33 cellular contexts compared by ENCODE assay signal in the genomic region with DNA sequence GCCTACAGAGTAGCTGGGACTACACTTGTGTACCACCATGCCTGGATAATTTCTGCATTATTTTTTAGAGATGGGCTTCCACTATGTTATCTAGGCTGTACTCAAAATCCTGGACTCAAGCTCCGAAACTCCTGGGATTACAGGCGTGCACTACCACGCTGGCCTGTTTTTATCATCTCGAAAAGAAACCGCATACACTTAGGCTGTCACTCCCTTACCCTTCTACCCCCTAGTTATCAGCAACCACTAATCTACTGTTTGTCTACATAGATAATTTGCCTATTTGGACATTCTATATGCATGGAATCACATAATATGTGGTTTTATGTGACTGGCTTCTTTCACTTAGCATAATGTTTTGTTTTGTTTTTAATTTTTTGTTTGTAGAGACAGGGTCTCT.
"Had no signal": no experiment of that assay in that cellular context is flagged by ENCODE, and none has a peak within 500 bp of the region (broad histone marks: within the 10 kb centered on the region; RNA-seq: fewer than 3 reads in every experiment).

No MANE protein-coding gene starts in this region.

- FAIRE-seq: bronchial epithelial cell had no signal

- H3K36me3 Mint-ChIP-seq: activated naive CD4-positive, alpha-beta T cell treated with anti-CD3 and anti-CD28 coated beads, Interleukin-2, amount 50 U/mL, for 24 hours; activated naive CD8-positive, alpha-beta T cell treated with anti-CD3 and anti-CD28 coated beads for 36 hours had no signal

- H3K27ac Mint-ChIP-seq: activated B cell treated with CpG ODN at 0.5 μM for 24 hours; activated CD8-positive, alpha-beta T cell treated with anti-CD3 and anti-CD28 coated beads for 36 hours; activated naive CD4-positive, alpha-beta T cell treated with anti-CD3 and anti-CD28 coated beads for 36 hours; activated naive CD4-positive, alpha-beta T cell treated with anti-CD3 and anti-CD28 coated beads, Interleukin-2, amount 50 U/mL, for 24 hours; activated naive CD8-positive, alpha-beta T cell treated with anti-CD3 and anti-CD28 coated beads for 36 hours; activated naive CD8-positive, alpha-beta T cell treated with anti-CD3 and anti-CD28 coated beads, Interleukin-2, amount 50 U/mL, for 24 hours; activated T-helper 17 cell treated with anti-CD3 and anti-CD28 coated beads, Interleukin-2, amount 50 U/mL, for 72 hours; T-helper 17 cell; T-helper 2 cell treated with Interferon-gamma antibody and Interleukin-4, amounts not matched to agents 5 μg/mL and 100 μg/mL, for 36 hours had no signal

- H3K4me3 ChIP-seq: adrenal gland, ascending aorta, coronary artery, esophagus muscularis mucosa, gastroesophageal sphincter, heart right ventricle had no signal

- H3K9me3 Mint-ChIP-seq: activated B cell treated with CpG ODN at 0.5 μM for 24 hours; activated CD8-positive, alpha-beta T cell treated with anti-CD3 and anti-CD28 coated beads for 36 hours; activated naive CD4-positive, alpha-beta T cell treated with anti-CD3 and anti-CD28 coated beads for 36 hours; activated naive CD4-positive, alpha-beta T cell treated with anti-CD3 and anti-CD28 coated beads, Interleukin-2, amount 50 U/mL, for 24 hours; activated naive CD8-positive, alpha-beta T cell treated with anti-CD3 and anti-CD28 coated beads for 36 hours; activated naive CD8-positive, alpha-beta T cell treated with anti-CD3 and anti-CD28 coated beads, Interleukin-2, amount 50 U/mL, for 24 hours; activated T-cell treated with anti-CD3 and anti-CD28 coated beads, Interleukin-2, amount 50 U/mL, for 4 hours; activated T-helper 17 cell treated with anti-CD3 and anti-CD28 coated beads, Interleukin-2, amount 50 U/mL, for 72 hours; central memory CD8-positive, alpha-beta T cell; effector memory CD8-positive, alpha-beta T cell; T-helper 2 cell treated with Interferon-gamma antibody and Interleukin-4, amounts not matched to agents 5 μg/mL and 100 μg/mL, for 36 hours had no signal

- H3K27ac ChIP-seq: adrenal gland, ascending aorta, brain microvascular endothelial cell, coronary artery, esophagus muscularis mucosa, gastroesophageal sphincter, heart right ventricle, WERI-Rb-1 had no signal

- DNase-seq: activated B cell treated with CpG ODN at 0.5 μM for 24 hours; activated CD4-positive, alpha-beta T cell treated with anti-CD3 and anti-CD28 coated beads for 48 hours; activated CD4-positive, alpha-beta T cell treated with anti-CD3 and anti-CD28 coated beads, Interleukin-2, amount 50 U/mL, for 1 hour; activated CD4-positive, alpha-beta T cell treated with anti-CD3 and anti-CD28 coated beads, Interleukin-2, amount 50 U/mL, for 48 hours; activated CD8-positive, alpha-beta memory T cell treated with anti-CD3 and anti-CD28 coated beads for 24 hours; activated CD8-positive, alpha-beta T cell treated with anti-CD3 and anti-CD28 coated beads for 36 hours; activated effector memory CD4-positive, alpha-beta T cell treated with Interleukin-2 at 50 U/mL for 16 hours; activated gamma-delta T cell treated with Interleukin-2 at 50 U/mL for 16 hours; activated naive CD4-positive, alpha-beta T cell treated with anti-CD3 and anti-CD28 coated beads for 36 hours; activated naive CD8-positive, alpha-beta T cell treated with anti-CD3 and anti-CD28 coated beads for 36 hours; activated naive CD8-positive, alpha-beta T cell treated with anti-CD3 and anti-CD28 coated beads, Interleukin-2, amount 50 U/mL, for 24 hours; activated T-cell treated with anti-CD3 and anti-CD28 coated beads, Interleukin-2, amount 50 U/mL, for 4 hours; adrenal gland; brain microvascular endothelial cell; dermis blood vessel endothelial cell; effector CD4-positive, alpha-beta T cell; effector memory CD8-positive, alpha-beta T cell; erythroblast; foreskin melanocyte; heart right ventricle; T-helper 1 cell; T-helper 17 cell; T1000; WERI-Rb-1 had no signal

- H3K4me3 Mint-ChIP-seq: activated B cell treated with CpG ODN at 0.5 μM for 24 hours; activated CD8-positive, alpha-beta T cell treated with anti-CD3 and anti-CD28 coated beads for 36 hours; activated naive CD4-positive, alpha-beta T cell treated with anti-CD3 and anti-CD28 coated beads for 36 hours; activated naive CD4-positive, alpha-beta T cell treated with anti-CD3 and anti-CD28 coated beads, Interleukin-2, amount 50 U/mL, for 24 hours; activated naive CD8-positive, alpha-beta T cell treated with anti-CD3 and anti-CD28 coated beads for 36 hours; activated naive CD8-positive, alpha-beta T cell treated with anti-CD3 and anti-CD28 coated beads, Interleukin-2, amount 50 U/mL, for 24 hours; activated T-cell treated with anti-CD3 and anti-CD28 coated beads, Interleukin-2, amount 50 U/mL, for 4 hours; activated T-helper 17 cell treated with anti-CD3 and anti-CD28 coated beads, Interleukin-2, amount 50 U/mL, for 72 hours; central memory CD8-positive, alpha-beta T cell; effector memory CD8-positive, alpha-beta T cell; T-helper 17 cell; T-helper 2 cell treated with Interferon-gamma antibody and Interleukin-4, amounts not matched to agents 5 μg/mL and 100 μg/mL, for 36 hours had no signal

- H3K27me3 Mint-ChIP-seq: activated B cell treated with CpG ODN at 0.5 μM for 24 hours; activated CD8-positive, alpha-beta T cell treated with anti-CD3 and anti-CD28 coated beads for 36 hours; activated naive CD4-positive, alpha-beta T cell treated with anti-CD3 and anti-CD28 coated beads, Interleukin-2, amount 50 U/mL, for 24 hours; activated naive CD8-positive, alpha-beta T cell treated with anti-CD3 and anti-CD28 coated beads for 36 hours; activated naive CD8-positive, alpha-beta T cell treated with anti-CD3 and anti-CD28 coated beads, Interleukin-2, amount 50 U/mL, for 24 hours; activated T-helper 17 cell treated with anti-CD3 and anti-CD28 coated beads, Interleukin-2, amount 50 U/mL, for 72 hours; central memory CD8-positive, alpha-beta T cell; effector memory CD8-positive, alpha-beta T cell; T-helper 17 cell had no signal

- H3K27me3 ChIP-seq: adrenal gland, ascending aorta, brain microvascular endothelial cell, esophagus muscularis mucosa, gastroesophageal sphincter had no signal

- H3K4me1 Mint-ChIP-seq: activated B cell treated with CpG ODN at 0.5 μM for 24 hours; activated naive CD4-positive, alpha-beta T cell treated with anti-CD3 and anti-CD28 coated beads, Interleukin-2, amount 50 U/mL, for 24 hours; activated naive CD8-positive, alpha-beta T cell treated with anti-CD3 and anti-CD28 coated beads for 36 hours; activated T-helper 17 cell treated with anti-CD3 and anti-CD28 coated beads, Interleukin-2, amount 50 U/mL, for 72 hours; central memory CD8-positive, alpha-beta T cell had no signal

- H3K36me3 ChIP-seq: adrenal gland, ascending aorta, brain microvascular endothelial cell, esophagus muscularis mucosa, gastroesophageal sphincter, heart right ventricle, WERI-Rb-1 had no signal

- H3K4me1 ChIP-seq: ascending aorta had no signal

- H3K9me3 ChIP-seq: adrenal gland, ascending aorta, esophagus muscularis mucosa, gastroesophageal sphincter, heart right ventricle had no signal
